Comparison of ENCODE assay signal across 8 cellular contexts in the genomic region with DNA sequence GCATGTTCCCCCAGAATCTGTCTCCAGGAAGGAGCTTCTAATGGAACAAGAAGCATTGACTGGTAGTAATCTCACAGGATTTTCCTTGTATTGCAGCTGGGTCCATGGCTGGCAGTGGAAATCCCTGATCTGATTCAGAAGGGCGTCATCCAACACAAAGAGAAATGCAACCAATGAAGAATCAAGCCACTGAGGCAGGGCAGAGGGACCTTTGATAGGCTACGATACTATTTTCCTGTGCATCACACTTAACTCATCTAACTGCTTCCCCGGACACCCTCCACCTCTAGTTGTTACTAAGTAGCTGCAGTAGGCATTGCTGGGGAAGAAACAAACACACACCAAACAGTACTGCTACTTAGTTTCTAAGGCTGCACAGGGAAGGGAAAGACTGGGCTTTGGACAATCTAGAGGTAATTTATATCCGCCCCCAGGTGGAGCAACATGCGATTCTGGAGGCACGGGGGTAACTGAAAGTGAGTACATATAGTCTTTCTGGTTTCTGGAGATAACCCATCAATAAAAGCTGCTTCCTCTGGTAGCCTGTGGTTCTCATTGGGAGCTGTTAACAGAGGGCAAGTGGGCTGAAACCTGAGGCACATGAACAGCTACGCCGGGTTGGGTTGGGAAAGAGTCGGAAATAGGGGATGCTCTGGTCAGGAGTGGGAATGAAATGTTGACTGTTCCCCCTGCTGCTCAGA. TPM values are rescaled to one million over a fixed set of nuclear protein-coding genes. Genes with fewer than 3 reads are reported as not detected.
A peak's percentile ranks its signal among the peaks of the same experiment; 100 is the strongest.
DNase-seq lines count a peak whose midpoint lies in the region; ATAC-seq, FAIRE-seq and TF ChIP-seq lines count a peak whose summit lies in the region.

No MANE protein-coding gene starts in this region.

- H3K36me3 ChIP-seq in IMR-90 (ENCODE audit: control insufficient read depth, insufficient read depth, low read length) = peaks cover 28% of the 10 kb centered on the region
- peaks cover 16% of the 10 kb centered on the region for H3K36me3 ChIP-seq in bronchial epithelial cell (ENCODE audit: control insufficient read depth, insufficient read depth, low read length)
- H3K36me3 ChIP-seq in muscle layer of duodenum (ENCODE audit: control insufficient read depth in 1 of 2, insufficient read depth in 2 of 2, low read length in 2 of 2) = peaks cover 34 to 45% of the 10 kb centered on the region in 2 donors

- H4K5ac ChIP-seq in IMR-90 (ENCODE audit: low read depth, low read length) = peak overlapping the region; percentile 89

- H3K14ac ChIP-seq in IMR-90 (replicated peaks; ENCODE audit: low read depth, low read length) = 0 out of 2 replicates have a peak overlapping the region, but pooled peaks have one; percentile 29

- BruUV-seq in IMR-90 (replicated peaks; lab: Mats Ljungman, UMichigan) = no TSS peak

- peak overlapping the region; percentile 72; the same call in 1 of the 2 replicates for H3K27ac ChIP-seq in IMR-90 (ENCODE audit: insufficient read depth, low read length)
- H3K27ac ChIP-seq in muscle layer of duodenum (ENCODE audit: low read length) = peak overlapping the region; percentile 78

- no peak for FAIRE-seq in bronchial epithelial cell (lab: Jason Lieb, UNC)

- H2AK5ac ChIP-seq in IMR-90 (ENCODE audit: low read depth, low read length) = peak overlapping the region; percentile 59; the same call in 1 of the 2 replicates

- H3K4me2 ChIP-seq in IMR-90 (ENCODE audit: low read depth, low read length) = peak overlapping the region; percentile 92

- H2BK15ac ChIP-seq in IMR-90 (ENCODE audit: low read depth, low read length) = no peak overlapping the region

- peaks cover 23 to 51% of the 10 kb centered on the region in 2 experiments for H3K79me1 ChIP-seq in IMR-90 (ENCODE audit: low read depth in 1 of 2, low read length in 2 of 2)

- H3K4me1 ChIP-seq in IMR-90 (ENCODE audit: control insufficient read depth, insufficient read depth, low read length) (peaks cover 7% of the 10 kb centered on the region), muscle layer of duodenum (ENCODE audit: control insufficient read depth in 1 of 2, insufficient read depth in 2 of 2, low read length in 2 of 2) (peaks cover 0 to 42% of the 10 kb centered on the region in 2 donors)

- H2BK5ac ChIP-seq in IMR-90 (ENCODE audit: low read depth, low read length, poor library complexity, severe bottlenecking) = no peak overlapping the region

- no peak for TF ChIP-seq RAD21 in IMR-90 (IDR thresholded peaks at IDR 0.05; ENCODE audit: low read length)

- intact Hi-C loops in IMR-90 (cut with micrococcal nuclease) = no loop called here
- intact Hi-C loops in left colon (cut with DNase I, micrococcal nuclease) = no loop called here

- no peak overlapping the region for H3K18ac ChIP-seq in IMR-90 (ENCODE audit: low read depth, low read length)

- no peaks in the 10 kb centered on the region for H4K20me1 ChIP-seq in IMR-90 (ENCODE audit: insufficient read depth, low read length)

- TF ChIP-seq POLR2A in IMR-90 (IDR thresholded peaks at IDR 0.05; ENCODE audit: low read depth, low read length) = no peak

- ATAC-seq in IMR-90 (ENCODE audit: low read depth) = no peak
- ATAC-seq in left colon = no peak

- H3K9me3 ChIP-seq in IMR-90 (ENCODE audit: control insufficient read depth, insufficient read depth, low read length) (no peaks in the 10 kb centered on the region), muscle layer of duodenum (ENCODE audit: control insufficient read depth in 1 of 2, low read length in 2 of 2) (no peaks in the 10 kb centered on the region)

- no peak overlapping the region for H2BK20ac ChIP-seq in IMR-90 (ENCODE audit: low read depth, low read length)

- CTCF ChIA-PET in IMR-90 (lab: Yijun Ruan, JAX) = interaction anchor here (0.6 to 1.0 kb wide), 3 partner anchors 24 to 774 kb away, joined by 3 to 6 read pairs (median 4); no protein-coding TSS in a partner anchor

- peak overlapping the region; percentile 91 for H2AK9ac ChIP-seq in IMR-90 (replicated peaks; ENCODE audit: low read depth, low read length, poor library complexity)

- H3K4me3 ChIP-seq in AG10803 (ENCODE audit: low read length) (peak overlapping the region; percentile 93), IMR-90 (ENCODE audit: insufficient read depth, low read depth, low read length) (no peak overlapping the region), bronchial epithelial cell (ENCODE audit: low read depth, low read length) (peak overlapping the region; percentile 87), muscle layer of duodenum (ENCODE audit: low read depth in 1 of 2, low read length in 2 of 2) (peak overlapping the region; percentile 90 to 91)

- H3K56ac ChIP-seq in IMR-90 (ENCODE audit: extremely low read depth, insufficient read depth, low read length) = no peak overlapping the region

- POLR2A ChIA-PET in IMR-90 (lab: Charles Lee; ENCODE audit: unreplicated experiment) = no interaction called here

- peaks cover 19% of the 10 kb centered on the region for H3K9me1 ChIP-seq in IMR-90 (ENCODE audit: insufficient read depth, low read length)

- DNase-seq in AG10803 (ENCODE audit: low read depth) (no peak), IMR-90 (no peak), bronchial epithelial cell (ENCODE audit: low read depth) (peak; percentile 21), HK-2 (ENCODE audit: unreplicated experiment) (no peak), NCI-H774 (lab: John Stamatoyannopoulos, UW) (no peak), left colon (no peak), ecto neural progenitor cell (ENCODE audit: low spot score) (no peak)

- H3K27me3 ChIP-seq in IMR-90 (ENCODE audit: control insufficient read depth, insufficient read depth, low read length) (no peaks in the 10 kb centered on the region), bronchial epithelial cell (ENCODE audit: control insufficient read depth, insufficient read depth, low read length) (no peaks in the 10 kb centered on the region), muscle layer of duodenum (ENCODE audit: low read depth, low read length) (no peaks in the 10 kb centered on the region)

- H2AFZ ChIP-seq in IMR-90 (replicated peaks; ENCODE audit: low read length, poor library complexity) = peak overlapping the region; percentile 96

- no peak overlapping the region for H2BK120ac ChIP-seq in IMR-90 (ENCODE audit: low read depth, low read length)

- no peak overlapping the region for H3K23ac ChIP-seq in IMR-90 (ENCODE audit: low read depth, low read length)

- peak overlapping the region; percentile 78; the same call in 1 of the 2 replicates for H3K9ac ChIP-seq in IMR-90 (ENCODE audit: low read depth, low read length)

- TF ChIP-seq CTCF in AG10803 (conservative IDR thresholded peaks at IDR 0.05; ENCODE audit: low read length) (no peak), IMR-90 (conservative IDR thresholded peaks at IDR 0.05; ENCODE audit: low read depth, low read length) (no peak), bronchial epithelial cell (IDR thresholded peaks at IDR 0.05; ENCODE audit: insufficient read depth, low read length, severe bottlenecking) (no peak)

- peak overlapping the region; percentile 91; the same call in 1 of the 2 replicates for H3K4ac ChIP-seq in IMR-90 (ENCODE audit: low read depth, low read length)

- WGBS in IMR-90 (ENCODE audit: extremely low coverage in 2 of 2, insufficient read length in 1 of 2), 2 experiments = 77% methylated on average over 4 of the region's 9 CpGs; no CpG with 5 or more reads in 1 of the 2 experiments

- no peak overlapping the region for H4K91ac ChIP-seq in IMR-90 (ENCODE audit: insufficient read depth, low read depth, low read length)

- in situ Hi-C loops in IMR-90 (cut with MboI; ENCODE audit: low sequenced_read_pairs) = no loop called here

- dilution Hi-C loops in IMR-90 (cut with HindIII; ENCODE audit: low sequenced_read_pairs, unreplicated experiment) = no loop called here

- peak overlapping the region; percentile 85 to 98 for H4K8ac ChIP-seq in IMR-90 (ENCODE audit: low read depth in 2 of 2, low read length in 2 of 2)

TF ChIP-seq in IMR-90, 13 proteins besides CTCF, POLR2A, EP300 and RAD21 (continues in another document):
- no peak for TF ChIP-seq CEBPB (IDR thresholded peaks at IDR 0.05; ENCODE audit: low read depth, low read length)
- TF ChIP-seq FOS (IDR thresholded peaks at IDR 0.05; ENCODE audit: low read depth, low read length) = no peak

RNA-seq across cellular contexts. Expression of gene USP21, which starts 0.8 kb away (rescaled TPM):
- total RNA-seq in IMR-90 (2012; rRNA removed) (3.3 and 6.3 TPM in 2 replicates), bronchial epithelial cell (3.9 and 4.7 TPM in 2 replicates), left colon (10 to 100 TPM; 19.7 to 24.0 TPM)
- 23.8 and 24.7 TPM in 2 replicates for polyA plus RNA-seq in IMR-90 (2012; rRNA removed)
- polyA plus RNA-seq in IMR-90 (2012; cell fraction: cytosol; rRNA removed) = 13.5 and 13.8 TPM in 2 replicates
- polyA plus RNA-seq in IMR-90 (2012; cell fraction: nucleus; rRNA removed; ENCODE audit: low replicate concordance) = 69.2 and 96.8 TPM in 2 replicates

RNA-seq across cellular contexts. Expression of gene UFC1, which starts 4.7 kb away (rescaled TPM):
- total RNA-seq in IMR-90 (2012; rRNA removed) = 134 and 137 TPM in 2 replicates
- polyA plus RNA-seq in IMR-90 (2012; rRNA removed) = 113 and 140 TPM in 2 replicates
- 46.4 and 59.8 TPM in 2 replicates for polyA plus RNA-seq in IMR-90 (2012; cell fraction: cytosol; rRNA removed)
- polyA plus RNA-seq in IMR-90 (2012; cell fraction: nucleus; rRNA removed; ENCODE audit: low replicate concordance) = 10.2 and 65.4 TPM in 2 replicates
- total RNA-seq in bronchial epithelial cell = 93.5 and 94.3 TPM in 2 replicates
- 100 to 1,000 TPM; 106 to 107 TPM for total RNA-seq in left colon

RNA-seq across cellular contexts. Expression of gene PPOX, which starts 7.8 kb away (rescaled TPM):
- total RNA-seq in IMR-90 (2012; rRNA removed) (6.1 TPM in 2 replicates), bronchial epithelial cell (10.0 and 11.0 TPM in 2 replicates), left colon (10 to 100 TPM; 11.7 to 12.4 TPM)
- 14.3 and 14.8 TPM in 2 replicates for polyA plus RNA-seq in IMR-90 (2012; rRNA removed)
- polyA plus RNA-seq in IMR-90 (2012; cell fraction: cytosol; rRNA removed) = 6.3 and 12.0 TPM in 2 replicates
- polyA plus RNA-seq in IMR-90 (2012; cell fraction: nucleus; rRNA removed; ENCODE audit: low replicate concordance) = 86.8 and 100 TPM in 2 replicates

RNA-seq across cellular contexts. Expression of gene B4GALT3, which starts 18.8 kb away (rescaled TPM):
- total RNA-seq in IMR-90 (2012; rRNA removed) = 11.4 and 19.9 TPM in 2 replicates
- polyA plus RNA-seq in IMR-90 (2012; rRNA removed) = 36.0 and 41.5 TPM in 2 replicates
- 43.6 and 51.8 TPM in 2 replicates for polyA plus RNA-seq in IMR-90 (2012; cell fraction: cytosol; rRNA removed)
- 67.0 and 75.3 TPM in 2 replicates for polyA plus RNA-seq in IMR-90 (2012; cell fraction: nucleus; rRNA removed; ENCODE audit: low replicate concordance)
- 11.5 and 12.9 TPM in 2 replicates for total RNA-seq in bronchial epithelial cell
- 10 to 100 TPM; 29.7 TPM for total RNA-seq in left colon

RNA-seq across cellular contexts. Expression of gene DEDD, which starts 26.0 kb away (rescaled TPM):
- total RNA-seq in IMR-90 (2012; rRNA removed) = 35.3 and 47.9 TPM in 2 replicates
- polyA plus RNA-seq in IMR-90 (2012; rRNA removed) = 40.2 and 47.1 TPM in 2 replicates
- 24.2 and 41.4 TPM in 2 replicates for polyA plus RNA-seq in IMR-90 (2012; cell fraction: cytosol; rRNA removed)
- 49.6 and 52.9 TPM in 2 replicates for polyA plus RNA-seq in IMR-90 (2012; cell fraction: nucleus; rRNA removed; ENCODE audit: low replicate concordance)
- 26.9 and 31.9 TPM in 2 replicates for total RNA-seq in bronchial epithelial cell
- 10 to 100 TPM; 34.2 to 41.5 TPM for total RNA-seq in left colon
